ENCODE assay signal across 8 cellular contexts in genomic region chr19:18329035-18329376, GRCh38. TPM values are rescaled to one million over a fixed set of nuclear protein-coding genes. Genes with fewer than 3 reads are reported as not detected.
DNase-seq lines count a peak whose midpoint lies in the region; ATAC-seq, FAIRE-seq and TF ChIP-seq lines count a peak whose summit lies in the region.

No MANE protein-coding gene starts in this region.

- H3K27ac ChIP-seq in astrocyte (ENCODE audit: low read depth, low read length) (peak overlapping the region; percentile 67), thoracic aorta (peak overlapping the region; percentile 36 to 39), ovary (no peak overlapping the region)

- no peaks in the 10 kb centered on the region for H3K27me3 ChIP-seq in astrocyte (ENCODE audit: insufficient read depth, low read length)
- no peaks in the 10 kb centered on the region for H3K27me3 ChIP-seq in kidney epithelial cell (ENCODE audit: control insufficient read depth, insufficient read depth, low read length)
- H3K27me3 ChIP-seq in thoracic aorta (replicated peaks; ENCODE audit: insufficient read depth), result no peaks in the 10 kb centered on the region
- H3K27me3 ChIP-seq in ovary, result no peaks in the 10 kb centered on the region

- H3K4me3 ChIP-seq in astrocyte (ENCODE audit: insufficient read depth, low read depth, low read length), result peak overlapping the region; percentile 56
- H3K4me3 ChIP-seq in kidney epithelial cell (ENCODE audit: low read depth, low read length), result peak overlapping the region; percentile 34
- peak overlapping the region; percentile 51 for H3K4me3 ChIP-seq in thoracic aorta
- no peak overlapping the region for H3K4me3 ChIP-seq in ovary

- WGBS in ovary, 3 donors, result 30 to 55% (median 40%) methylated on average over 6 of the region's 6 CpGs

- H3K4me1 ChIP-seq in astrocyte (ENCODE audit: insufficient read depth, low read length) (peaks cover 5% of the 10 kb centered on the region), thoracic aorta (ENCODE audit: control insufficient read depth in 1 of 2, low read depth in 2 of 2) (peaks cover 4 to 15% of the 10 kb centered on the region in 2 donors), ovary (ENCODE audit: insufficient read depth) (peaks cover 4% of the 10 kb centered on the region)

- no peak for TF ChIP-seq EP300 in ovary (IDR thresholded peaks at IDR 0.05)

- peak overlapping the region; percentile 71 for H2AFZ ChIP-seq in astrocyte (ENCODE audit: low read depth, low read length)

- H3K36me3 ChIP-seq in astrocyte (ENCODE audit: insufficient read depth, low read length), result no peaks in the 10 kb centered on the region
- no peaks in the 10 kb centered on the region for H3K36me3 ChIP-seq in kidney epithelial cell (ENCODE audit: control insufficient read depth, insufficient read depth, low read length)
- no peaks in the 10 kb centered on the region for H3K36me3 ChIP-seq in thoracic aorta
- H3K36me3 ChIP-seq in ovary, result no peaks in the 10 kb centered on the region

- no peaks in the 10 kb centered on the region for H3K36me3 Mint-ChIP-seq in T-helper 2 cell treated with Interferon-gamma antibody and Interleukin-4, amounts not matched to agents 5 μg/mL and 100 μg/mL, for 36 hours (ENCODE audit: low read depth)
- H3K36me3 Mint-ChIP-seq in astrocyte (ENCODE audit: low read depth, unreplicated experiment), result no peaks in the 10 kb centered on the region

- no peak for TF ChIP-seq POLR2A in GM18505 (IDR thresholded peaks at IDR 0.05; ENCODE audit: borderline replicate concordance, extremely low read depth, insufficient read depth, insufficient read length)
- TF ChIP-seq POLR2A in ovary (IDR thresholded peaks at IDR 0.05), result no peak

- no peak overlapping the region for H3K27ac Mint-ChIP-seq in T-helper 2 cell treated with Interferon-gamma antibody and Interleukin-4, amounts not matched to agents 5 μg/mL and 100 μg/mL, for 36 hours
- H3K27ac Mint-ChIP-seq in astrocyte (ENCODE audit: unreplicated experiment), result peak overlapping the region; percentile 71

- peak overlapping the region; percentile 85 for H3K4me2 ChIP-seq in astrocyte (ENCODE audit: low read length)

- no peaks in the 10 kb centered on the region for H3K27me3 Mint-ChIP-seq in T-helper 2 cell treated with Interferon-gamma antibody and Interleukin-4, amounts not matched to agents 5 μg/mL and 100 μg/mL, for 36 hours (ENCODE audit: low read depth)
- H3K27me3 Mint-ChIP-seq in astrocyte (ENCODE audit: low read depth, unreplicated experiment), result no peaks in the 10 kb centered on the region

- TF ChIP-seq CTCF in astrocyte (IDR thresholded peaks at IDR 0.05; ENCODE audit: insufficient read depth, low read depth, low read length) (no peak), kidney epithelial cell (IDR thresholded peaks at IDR 0.05; ENCODE audit: insufficient read depth, low read length, poor library complexity, severe bottlenecking) (no peak), thoracic aorta (IDR thresholded peaks at IDR 0.05) (no peak), ovary (IDR thresholded peaks at IDR 0.05) (no peak)

- H3K9me3 Mint-ChIP-seq in T-helper 2 cell treated with Interferon-gamma antibody and Interleukin-4, amounts not matched to agents 5 μg/mL and 100 μg/mL, for 36 hours, result no peaks in the 10 kb centered on the region
- H3K9me3 Mint-ChIP-seq in astrocyte (ENCODE audit: unreplicated experiment), result no peaks in the 10 kb centered on the region

- H3K4me1 Mint-ChIP-seq in T-helper 2 cell treated with Interferon-gamma antibody and Interleukin-4, amounts not matched to agents 5 μg/mL and 100 μg/mL, for 36 hours (ENCODE audit: low read depth), result peaks cover 16% of the 10 kb centered on the region
- peaks cover 8% of the 10 kb centered on the region for H3K4me1 Mint-ChIP-seq in astrocyte (ENCODE audit: low read depth, unreplicated experiment)

- peak overlapping the region; percentile 78 for H3K4me3 Mint-ChIP-seq in T-helper 2 cell treated with Interferon-gamma antibody and Interleukin-4, amounts not matched to agents 5 μg/mL and 100 μg/mL, for 36 hours
- H3K4me3 Mint-ChIP-seq in astrocyte (ENCODE audit: unreplicated experiment), result peak overlapping the region; percentile 82

- FAIRE-seq in astrocyte (lab: Jason Lieb, UNC), result no peak

- ATAC-seq in thoracic aorta (ENCODE audit: insufficient number of reproducible peaks, low FRiP score, low read depth), result no peak
- ATAC-seq in HG02642 (IDR thresholded peaks at IDR 0.05; ENCODE audit: poor library complexity, unreplicated experiment), result no peak
- no peak for ATAC-seq in GM18505 (IDR thresholded peaks at IDR 0.05; ENCODE audit: unreplicated experiment)

- peak overlapping the region; percentile 67 for H3K9ac ChIP-seq in astrocyte (ENCODE audit: low read length)

- intact Hi-C loops in ovary (cut with DNase I), result loop anchor here in 3 of 4 donors (5.0 kb wide), 4 partner anchors 52 to 137 kb away; partner anchors contain the start of genes MPV17L2 (in 1 of the 3) and RAB3A (in 1 of the 3)

- H4K20me1 ChIP-seq in astrocyte (ENCODE audit: insufficient read depth, low read length), result no peaks in the 10 kb centered on the region

- no peaks in the 10 kb centered on the region for H3K79me2 ChIP-seq in astrocyte (ENCODE audit: insufficient read depth, low read length)

- H3K9me3 ChIP-seq in astrocyte (ENCODE audit: insufficient read depth, low read depth, low read length) (no peaks in the 10 kb centered on the region), thoracic aorta (no peaks in the 10 kb centered on the region), ovary (no peaks in the 10 kb centered on the region)

- no peak for DNase-seq in T-helper 2 cell treated with Interferon-gamma antibody and Interleukin-4, amounts not matched to agents 5 μg/mL and 100 μg/mL, for 36 hours (ENCODE audit: low spot score)
- no peak for DNase-seq in T-helper 2 cell
- no peak for DNase-seq in astrocyte (ENCODE audit: low read depth)
- no peak for DNase-seq in kidney epithelial cell (ENCODE audit: low read depth)
- DNase-seq in thoracic aorta (ENCODE audit: low spot score), result no peak
- DNase-seq in ovary, result no peak

RNA-seq across cellular contexts. Expression of gene LSM4, which starts 6.1 kb away (rescaled TPM):
- total RNA-seq in astrocyte, result 102 and 127 TPM in 2 replicates
- 333 and 367 TPM in 2 replicates for total RNA-seq in kidney epithelial cell
- 10 to 100 TPM; 74.8 to 90.2 TPM for total RNA-seq in thoracic aorta
- 100 to 1,000 TPM in 1 of 7 donors, 10 to 100 TPM in 6; 45.0 to 121 (median 77.3) TPM for total RNA-seq in ovary
- 10 to 100 TPM; 38.3 to 66.0 TPM for polyA plus RNA-seq in ovary

RNA-seq across cellular contexts. Expression of gene PGPEP1, which starts 11.4 kb away (rescaled TPM):
- total RNA-seq in astrocyte (20.6 and 28.4 TPM in 2 replicates), kidney epithelial cell (28.8 and 34.4 TPM in 2 replicates), thoracic aorta (10 to 100 TPM; 23.7 TPM), ovary (10 to 100 TPM in 6 of 7 donors, 1 to 10 TPM in 1; 9.3 to 64.5 (median 50.3) TPM)
- polyA plus RNA-seq in ovary, result 10 to 100 TPM; 13.8 to 16.9 TPM

RNA-seq across cellular contexts. Expression of gene JUND, which starts 47.6 kb away (rescaled TPM):
- 151 and 161 TPM in 2 replicates for total RNA-seq in astrocyte
- total RNA-seq in kidney epithelial cell, result 253 and 262 TPM in 2 replicates
- total RNA-seq in thoracic aorta, result 100 to 1,000 TPM; 643 to 922 TPM
- 1,000 to 10,000 TPM in 2 of 7 donors, 100 to 1,000 TPM in 5; 163 to 1,260 (median 581) TPM for total RNA-seq in ovary
- polyA plus RNA-seq in ovary, result 100 to 1,000 TPM in 1 of 2 donors, 10 to 100 TPM in 1; 95.2 to 301 TPM

RNA-seq across cellular contexts. Expression of gene IQCN, which starts 54.8 kb away (rescaled TPM):
- total RNA-seq in astrocyte (1.3 and 1.7 TPM in 2 replicates), kidney epithelial cell (0.13 and 0.21 TPM in 2 replicates), thoracic aorta (10 to 100 TPM in 1 of 2 donors, 1 to 10 TPM in 1; 8.7 to 29.2 TPM), ovary (10 to 100 TPM in 5 of 7 donors, 1 to 10 TPM in 2; 6.0 to 18.4 (median 11.7) TPM)
- polyA plus RNA-seq in ovary, result 1 to 10 TPM; 2.5 to 9.3 TPM

RNA-seq across cellular contexts. Expression of gene GDF15, which starts 57.0 kb away (rescaled TPM):
- total RNA-seq in astrocyte, result 20.5 and 23.2 TPM in 2 replicates
- 637 and 822 TPM in 2 replicates for total RNA-seq in kidney epithelial cell
- total RNA-seq in thoracic aorta, result 10 to 100 TPM in 1 of 2 donors, 1 to 10 TPM in 1; 2.3 to 25.5 TPM
- 10 to 100 TPM in 2 of 7 donors, 1 to 10 TPM in 5; 1.5 to 20.9 (median 3.7) TPM for total RNA-seq in ovary
- 1 to 10 TPM in 1 of 2 donors, under 1 TPM in 1; 0.67 to 2.7 TPM for polyA plus RNA-seq in ovary

Comparison
In these comparisons a context has a peak if more than half of its experiments do, and no peak if none do; other contexts are left out.
1. H3K27ac ChIP-seq: peak in astrocyte (single experiment) and thoracic aorta (2 of 2); none in ovary (0 of 2).